Comparison of ENCODE assay signal across 1 cellular context in the genomic region with DNA sequence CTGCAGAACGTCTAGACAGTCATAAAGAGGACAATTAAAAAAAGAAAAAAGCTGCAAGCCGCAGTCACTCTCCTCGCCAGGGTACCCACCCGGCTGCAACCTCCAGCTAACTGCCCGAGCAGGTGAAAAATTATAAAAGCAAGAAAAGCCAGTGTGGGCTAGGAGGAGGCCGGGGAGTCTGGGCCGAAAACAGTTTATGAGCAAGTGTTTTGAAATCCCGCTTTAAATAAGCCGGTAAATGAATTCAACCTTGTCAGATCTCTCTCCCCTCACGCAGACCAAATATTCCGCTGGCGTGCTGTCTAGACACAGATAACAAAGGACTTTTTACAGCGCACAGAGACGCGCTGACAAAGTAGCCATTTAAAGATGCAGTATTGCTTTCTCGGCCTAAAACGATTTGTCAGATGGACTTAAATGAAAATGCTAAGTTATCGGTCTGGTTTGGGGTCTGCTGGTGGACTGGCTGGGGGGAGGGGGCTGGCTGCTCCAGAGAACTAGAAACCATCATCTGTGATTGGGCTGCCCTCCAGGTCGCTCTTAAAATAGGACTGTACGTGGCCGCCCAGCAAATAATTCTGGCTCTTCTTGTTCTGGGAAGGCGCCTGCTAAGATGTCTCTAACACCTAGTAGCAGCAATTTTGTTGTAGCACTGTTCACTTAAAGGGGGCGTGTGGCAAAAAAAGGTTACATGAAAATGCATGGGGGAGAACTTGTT.
TF ChIP-seq lines count a peak whose summit lies in the region.

No MANE protein-coding gene starts in this region.

TF ChIP-seq in A549, 52 proteins besides CTCF, POLR2A, EP300 and RAD21 (continued from another document):
- TF ChIP-seq CBX8 (IDR thresholded peaks at IDR 0.05) (no peak), MAFK (IDR thresholded peaks at IDR 0.05; ENCODE audit: partially characterized antibody) (no peak), MYC (IDR thresholded peaks at IDR 0.05; ENCODE audit: borderline replicate concordance, low read length) (no peak), RNF2 (IDR thresholded peaks at IDR 0.05; ENCODE audit: borderline replicate concordance, low read depth) (no peak)
- TF ChIP-seq, protein P1, sequence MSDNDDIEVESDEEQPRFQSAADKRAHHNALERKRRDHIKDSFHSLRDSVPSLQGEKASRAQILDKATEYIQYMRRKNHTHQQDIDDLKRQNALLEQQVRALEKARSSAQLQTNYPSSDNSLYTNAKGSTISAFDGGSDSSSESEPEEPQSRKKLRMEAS (IDR thresholded peaks at IDR 0.05): no peak
- TF ChIP-seq, protein P2, sequence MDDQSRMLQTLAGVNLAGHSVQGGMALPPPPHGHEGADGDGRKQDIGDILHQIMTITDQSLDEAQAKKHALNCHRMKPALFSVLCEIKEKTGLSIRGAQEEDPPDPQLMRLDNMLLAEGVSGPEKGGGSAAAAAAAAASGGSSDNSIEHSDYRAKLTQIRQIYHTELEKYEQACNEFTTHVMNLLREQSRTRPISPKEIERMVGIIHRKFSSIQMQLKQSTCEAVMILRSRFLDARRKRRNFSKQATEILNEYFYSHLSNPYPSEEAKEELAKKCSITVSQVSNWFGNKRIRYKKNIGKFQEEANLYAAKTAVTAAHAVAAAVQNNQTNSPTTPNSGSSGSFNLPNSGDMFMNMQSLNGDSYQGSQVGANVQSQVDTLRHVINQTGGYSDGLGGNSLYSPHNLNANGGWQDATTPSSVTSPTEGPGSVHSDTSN (IDR thresholded peaks at IDR 0.05): no peak
- TF ChIP-seq, protein P3, sequence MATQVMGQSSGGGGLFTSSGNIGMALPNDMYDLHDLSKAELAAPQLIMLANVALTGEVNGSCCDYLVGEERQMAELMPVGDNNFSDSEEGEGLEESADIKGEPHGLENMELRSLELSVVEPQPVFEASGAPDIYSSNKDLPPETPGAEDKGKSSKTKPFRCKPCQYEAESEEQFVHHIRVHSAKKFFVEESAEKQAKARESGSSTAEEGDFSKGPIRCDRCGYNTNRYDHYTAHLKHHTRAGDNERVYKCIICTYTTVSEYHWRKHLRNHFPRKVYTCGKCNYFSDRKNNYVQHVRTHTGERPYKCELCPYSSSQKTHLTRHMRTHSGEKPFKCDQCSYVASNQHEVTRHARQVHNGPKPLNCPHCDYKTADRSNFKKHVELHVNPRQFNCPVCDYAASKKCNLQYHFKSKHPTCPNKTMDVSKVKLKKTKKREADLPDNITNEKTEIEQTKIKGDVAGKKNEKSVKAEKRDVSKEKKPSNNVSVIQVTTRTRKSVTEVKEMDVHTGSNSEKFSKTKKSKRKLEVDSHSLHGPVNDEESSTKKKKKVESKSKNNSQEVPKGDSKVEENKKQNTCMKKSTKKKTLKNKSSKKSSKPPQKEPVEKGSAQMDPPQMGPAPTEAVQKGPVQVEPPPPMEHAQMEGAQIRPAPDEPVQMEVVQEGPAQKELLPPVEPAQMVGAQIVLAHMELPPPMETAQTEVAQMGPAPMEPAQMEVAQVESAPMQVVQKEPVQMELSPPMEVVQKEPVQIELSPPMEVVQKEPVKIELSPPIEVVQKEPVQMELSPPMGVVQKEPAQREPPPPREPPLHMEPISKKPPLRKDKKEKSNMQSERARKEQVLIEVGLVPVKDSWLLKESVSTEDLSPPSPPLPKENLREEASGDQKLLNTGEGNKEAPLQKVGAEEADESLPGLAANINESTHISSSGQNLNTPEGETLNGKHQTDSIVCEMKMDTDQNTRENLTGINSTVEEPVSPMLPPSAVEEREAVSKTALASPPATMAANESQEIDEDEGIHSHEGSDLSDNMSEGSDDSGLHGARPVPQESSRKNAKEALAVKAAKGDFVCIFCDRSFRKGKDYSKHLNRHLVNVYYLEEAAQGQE (IDR thresholded peaks at IDR 0.05): no peak
- TF ChIP-seq, protein P4, sequence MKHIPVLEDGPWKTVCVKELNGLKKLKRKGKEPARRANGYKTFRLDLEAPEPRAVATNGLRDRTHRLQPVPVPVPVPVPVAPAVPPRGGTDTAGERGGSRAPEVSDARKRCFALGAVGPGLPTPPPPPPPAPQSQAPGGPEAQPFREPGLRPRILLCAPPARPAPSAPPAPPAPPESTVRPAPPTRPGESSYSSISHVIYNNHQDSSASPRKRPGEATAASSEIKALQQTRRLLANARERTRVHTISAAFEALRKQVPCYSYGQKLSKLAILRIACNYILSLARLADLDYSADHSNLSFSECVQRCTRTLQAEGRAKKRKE (CRISPR knock-in tag; IDR thresholded peaks at IDR 0.05; ENCODE audit: low read depth): no peak
